In the genomic region with DNA sequence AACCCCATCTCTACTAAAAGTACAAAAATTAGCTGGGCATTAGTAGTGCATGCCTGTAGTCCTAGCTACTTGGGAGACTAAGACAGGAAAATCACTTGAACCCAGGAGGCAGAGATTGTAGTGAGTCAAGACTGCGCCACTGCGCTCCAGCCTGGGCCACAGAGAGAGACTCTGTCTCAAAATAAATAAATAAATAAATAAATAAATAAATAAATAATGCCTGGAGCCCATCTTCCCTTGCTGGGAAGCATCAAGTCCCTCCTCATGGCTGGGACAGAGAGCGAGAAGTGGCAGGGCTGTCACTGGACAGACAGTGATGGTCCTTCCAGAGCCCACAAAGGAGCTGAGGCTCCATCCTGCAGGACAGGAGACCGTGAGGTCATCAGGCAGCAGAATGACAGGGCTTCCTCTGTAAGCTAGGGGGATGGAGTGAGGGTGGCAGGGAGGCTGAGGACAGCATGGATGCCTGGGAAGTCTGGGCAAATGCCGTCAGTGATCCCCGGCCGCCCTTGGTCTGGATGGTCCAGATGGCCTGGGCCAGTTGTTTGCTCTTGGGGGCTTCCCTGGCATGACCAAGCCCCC, we compare ENCODE assay signal across 22 cellular contexts. TPM values are rescaled to one million over a fixed set of nuclear protein-coding genes. Genes with fewer than 3 reads are reported as not detected.
A peak's percentile ranks its signal among the peaks of the same experiment; 100 is the strongest.
DNase-seq lines count a peak whose midpoint lies in the region; ATAC-seq and TF ChIP-seq lines count a peak whose summit lies in the region.
"Had no signal": no experiment of that assay in that cellular context is flagged by ENCODE, and none has a peak within 500 bp of the region (broad histone marks: within the 10 kb centered on the region; RNA-seq: fewer than 3 reads in every experiment).

No MANE protein-coding gene starts in this region.

- H3K4me1 ChIP-seq in right atrium auricular region, result peaks cover 0 to 20% of the 10 kb centered on the region in 2 donors
- peaks cover 4 to 28% (median 16%) of the 10 kb centered on the region in 3 donors for H3K4me1 ChIP-seq in esophagus squamous epithelium
- peaks cover 0 to 39% (median 21%) of the 10 kb centered on the region in 4 donors for H3K4me1 ChIP-seq in sigmoid colon
- H3K4me1 ChIP-seq: prostate gland had no signal

- H3K9me3 Mint-ChIP-seq in naive thymus-derived CD8-positive, alpha-beta T cell, result peaks cover 4 to 20% (median 12%) of the 10 kb centered on the region in 9 donors
- H3K9me3 Mint-ChIP-seq: stimulated activated naive CD8-positive, alpha-beta T cell treated with anti-CD3 and anti-CD28 coated beads, Interleukin-15, Interleukin-2, amounts not matched to agents 100 ng/mL and 50 ng/mL, for 24 hours had no signal

- H3K9me3 ChIP-seq in right atrium auricular region (peaks cover 0 to 16% of the 10 kb centered on the region in 2 donors), esophagus squamous epithelium (peaks cover 0 to 10% (median 9%) of the 10 kb centered on the region in 3 donors), sigmoid colon (peaks cover 0 to 6% (median 0%) of the 10 kb centered on the region in 4 donors)
- H3K9me3 ChIP-seq: prostate gland had no signal

- H3K27ac ChIP-seq in right atrium auricular region (peak overlapping the region; percentile 72 to 73), esophagus squamous epithelium (peak overlapping the region; percentile 54 to 90 (median 69)), sigmoid colon (peak overlapping the region; percentile 56 to 84 (median 74))

- no peak for TF ChIP-seq EP300 in sigmoid colon (IDR thresholded peaks at IDR 0.05)

- no peaks in the 10 kb centered on the region for H3K4me1 Mint-ChIP-seq in naive thymus-derived CD8-positive, alpha-beta T cell
- H3K4me1 Mint-ChIP-seq: activated naive CD8-positive, alpha-beta T cell treated with anti-CD3 and anti-CD28 coated beads, Interleukin-2, amount 50 U/mL, for 24 hours; immature natural killer cell had no signal

- H3K36me3 Mint-ChIP-seq in naive thymus-derived CD8-positive, alpha-beta T cell, result peaks cover 0 to 22% (median 7%) of the 10 kb centered on the region in 3 donors

- ATAC-seq in Right ventricle myocardium superior (ENCODE audit: poor library complexity), result no peak
- ATAC-seq in naive thymus-derived CD8-positive, alpha-beta T cell, result no peak
- ATAC-seq in GM19455 (IDR thresholded peaks at IDR 0.05; ENCODE audit: unreplicated experiment), result no peak
- ATAC-seq: activated naive CD8-positive, alpha-beta T cell treated with anti-CD3 and anti-CD28 coated beads, Interleukin-2, amount 50 U/mL, for 24 hours; PC-3 had no signal

- POLR2A ChIA-PET in naive thymus-derived CD8-positive, alpha-beta T cell (lab: Charles Lee), result no interaction called here

- TF ChIP-seq POLR2A in esophagus squamous epithelium (IDR thresholded peaks at IDR 0.05) (no peak), sigmoid colon (IDR thresholded peaks at IDR 0.05) (no peak)

- no peak overlapping the region for H3K27ac Mint-ChIP-seq in naive thymus-derived CD8-positive, alpha-beta T cell
- H3K27ac Mint-ChIP-seq: activated naive CD8-positive, alpha-beta T cell treated with anti-CD3 and anti-CD28 coated beads, Interleukin-2, amount 50 U/mL, for 24 hours; CD4-positive, alpha-beta T cell; immature natural killer cell; stimulated activated naive CD8-positive, alpha-beta T cell treated with anti-CD3 and anti-CD28 coated beads, Interleukin-15, Interleukin-2, amounts not matched to agents 100 ng/mL and 50 ng/mL, for 24 hours had no signal

- no peak overlapping the region for H3K4me3 ChIP-seq in right atrium auricular region
- H3K4me3 ChIP-seq in esophagus squamous epithelium, result no peak overlapping the region
- no peak overlapping the region for H3K4me3 ChIP-seq in sigmoid colon
- H3K4me3 ChIP-seq: heart right ventricle, prostate gland had no signal

- WGBS in esophagus squamous epithelium, 2 donors, result 83 to 94% methylated on average over 4 to 7 of the region's 7 CpGs
- WGBS in sigmoid colon, 2 donors, result 93 to 95% methylated on average over 7 of the region's 7 CpGs

- H3K36me3 ChIP-seq in right atrium auricular region (no peaks in the 10 kb centered on the region), esophagus squamous epithelium (no peaks in the 10 kb centered on the region), sigmoid colon (no peaks in the 10 kb centered on the region)
- H3K36me3 ChIP-seq: heart right ventricle, prostate gland had no signal

- no peak for DNase-seq in right atrium auricular region (ENCODE audit: low spot score)
- no peak for DNase-seq in Right ventricle myocardium superior
- no peak for DNase-seq in esophagus squamous epithelium (lab: John Stamatoyannopoulos, UW)
- no peak for DNase-seq in sigmoid colon
- no peak for DNase-seq in naive thymus-derived CD8-positive, alpha-beta T cell
- DNase-seq in cerebellar nuclear complex (lab: John Stamatoyannopoulos, UW), result no peak
- no peak for DNase-seq in stimulated activated naive CD4-positive, alpha-beta T cell (lab: John Stamatoyannopoulos, UW)
- DNase-seq: activated naive CD8-positive, alpha-beta T cell treated with anti-CD3 and anti-CD28 coated beads, Interleukin-2, amount 50 U/mL, for 24 hours; CD4-positive, alpha-beta T cell; central memory CD4-positive, alpha-beta T cell; DMS53; effector memory CD4-positive, alpha-beta T cell; immature natural killer cell; NCI-H1417 treated with DMSO at 0.1 percent for 48 hours; NCI-H2171 treated with DMSO at 0.1 percent for 48 hours; NCI-H82; PC-3 had no signal

- peaks cover 0 to 8% (median 2%) of the 10 kb centered on the region in 5 donors for H3K27me3 Mint-ChIP-seq in naive thymus-derived CD8-positive, alpha-beta T cell
- H3K27me3 Mint-ChIP-seq: activated naive CD8-positive, alpha-beta T cell treated with anti-CD3 and anti-CD28 coated beads, Interleukin-2, amount 50 U/mL, for 24 hours; stimulated activated naive CD8-positive, alpha-beta T cell treated with anti-CD3 and anti-CD28 coated beads, Interleukin-15, Interleukin-2, amounts not matched to agents 100 ng/mL and 50 ng/mL, for 24 hours had no signal

- intact Hi-C loops in Right ventricle myocardium superior (cut with DNase I) (no loop called here), esophagus squamous epithelium (cut with DNase I) (no loop called here), sigmoid colon (cut with DNase I) (no loop called here)

- no peak overlapping the region for H3K4me3 Mint-ChIP-seq in naive thymus-derived CD8-positive, alpha-beta T cell
- H3K4me3 Mint-ChIP-seq: activated naive CD8-positive, alpha-beta T cell treated with anti-CD3 and anti-CD28 coated beads, Interleukin-2, amount 50 U/mL, for 24 hours; CD4-positive, alpha-beta T cell; immature natural killer cell; stimulated activated naive CD8-positive, alpha-beta T cell treated with anti-CD3 and anti-CD28 coated beads, Interleukin-15, Interleukin-2, amounts not matched to agents 100 ng/mL and 50 ng/mL, for 24 hours had no signal

- no peaks in the 10 kb centered on the region for H3K27me3 ChIP-seq in right atrium auricular region
- no peaks in the 10 kb centered on the region for H3K27me3 ChIP-seq in esophagus squamous epithelium
- H3K27me3 ChIP-seq in sigmoid colon, result no peaks in the 10 kb centered on the region
- H3K27me3 ChIP-seq: heart right ventricle had no signal

- TF ChIP-seq CTCF in right atrium auricular region (IDR thresholded peaks at IDR 0.05) (no peak), esophagus squamous epithelium (IDR thresholded peaks at IDR 0.05) (no peak), sigmoid colon (IDR thresholded peaks at IDR 0.05) (no peak)

RNA-seq across cellular contexts. Expression of a gene that starts 36.4 kb away (rescaled TPM):
- total RNA-seq in right atrium auricular region (100 to 1,000 TPM; 138 to 149 TPM), Right ventricle myocardium superior (33.2 TPM), esophagus squamous epithelium (100 to 1,000 TPM in 1 of 4 donors, 10 to 100 TPM in 2, 1 to 10 TPM in 1; 8.9 to 182 (median 20.3) TPM), sigmoid colon (100 to 1,000 TPM in 1 of 4 donors, 10 to 100 TPM in 3; 13.3 to 174 (median 36.4) TPM)
- 10 to 100 TPM in 1 of 3 donors, 1 to 10 TPM in 2; 2.5 to 41.2 (median 6.6) TPM for polyA plus RNA-seq in sigmoid colon
- not detected for total RNA-seq in naive thymus-derived CD8-positive, alpha-beta T cell
- not detected for polyA plus RNA-seq in naive thymus-derived CD8-positive, alpha-beta T cell
- total RNA-seq: CD4-positive, alpha-beta T cell; HT1080 had no signal
- polyA plus RNA-seq: immature natural killer cell had no signal

Comparison
In these comparisons a context has a peak if more than half of its experiments do, and no peak if none do; other contexts are left out.
1. RNA of a gene that starts 36.4 kb away (total RNA-seq): 138 to 149 TPM in right atrium auricular region, 13.3 to 174 TPM in sigmoid colon, 33.2 TPM in Right ventricle myocardium superior (single experiment) and 8.9 to 182 TPM in esophagus squamous epithelium; not detected in naive thymus-derived CD8-positive, alpha-beta T cell; every median in the first group is over 4 times any median in the second.
2. Peak in every context shown above with its lines, with median percentiles within 50 percentile points of each other: H3K27ac ChIP-seq.